ENCODE assay signal across 8 cellular contexts in the genomic region with DNA sequence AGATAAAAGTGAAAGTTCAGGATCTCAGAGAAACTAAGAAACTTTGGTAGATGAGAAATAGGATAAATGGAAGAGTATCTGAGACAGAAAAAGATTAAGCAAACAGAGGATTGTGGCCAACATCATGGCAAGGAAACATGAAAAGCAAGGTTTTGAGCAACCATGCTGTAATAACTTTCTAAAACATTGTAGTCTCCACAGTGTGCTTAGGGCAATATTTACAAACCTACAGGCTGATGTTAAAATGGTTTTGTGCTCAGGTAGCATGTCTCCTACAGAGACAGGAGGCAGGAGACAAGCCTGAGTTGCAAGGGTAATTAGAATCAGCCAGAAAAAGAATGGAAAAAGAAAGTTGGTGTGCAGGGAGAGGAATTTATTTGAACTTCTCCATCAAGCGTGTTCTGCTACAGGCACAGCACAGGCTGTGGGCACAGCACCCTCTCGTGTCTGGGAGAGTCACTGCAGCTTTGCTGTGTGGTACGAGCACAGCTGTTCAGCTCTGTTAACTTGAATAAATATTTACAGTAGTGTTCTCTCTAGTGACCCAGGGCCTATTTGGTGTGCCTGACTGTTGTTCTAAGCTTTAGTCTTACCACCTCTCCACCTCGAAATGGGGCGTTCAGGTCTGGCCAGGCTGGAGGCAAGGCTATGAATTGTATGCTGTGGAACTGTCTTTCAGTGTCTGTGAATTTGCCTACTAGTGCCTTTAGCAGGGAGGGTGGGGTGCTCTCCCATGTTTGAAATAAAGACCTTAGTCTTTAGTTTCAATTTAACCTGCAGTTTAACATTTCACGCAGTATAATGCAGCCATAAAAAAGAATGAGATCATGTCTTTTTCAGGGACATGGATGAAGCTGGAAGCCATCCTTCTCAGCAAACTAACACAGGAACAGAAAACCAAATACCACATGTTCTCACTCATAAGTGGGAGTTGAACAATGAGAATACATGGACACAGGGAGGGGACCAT. TPM values are rescaled to one million over a fixed set of nuclear protein-coding genes. Genes with fewer than 3 reads are reported as not detected.
A peak's percentile ranks its signal among the peaks of the same experiment; 100 is the strongest.
DNase-seq lines count a peak whose midpoint lies in the region; ATAC-seq and TF ChIP-seq lines count a peak whose summit lies in the region.
"Not testable (repeated sequence)": the region's sequence is repeated elsewhere in the genome, so short reads cannot be mapped to it uniquely, and the experiment has no call there.

No MANE protein-coding gene starts in this region.

- not testable (repeated sequence) for H3K9me3 Mint-ChIP-seq in immature natural killer cell

- 38 to 50% (median 48%) methylated on average over 6 of the region's 6 CpGs for WGBS in spleen, 5 donors

- intact Hi-C loops in spleen (cut with DNase I; ENCODE audit: low total_unique reads): not testable (repeated sequence)

- peak; percentile 63 to 91 (median 87) for TF ChIP-seq CTCF in spleen (IDR thresholded peaks at IDR 0.05 in 8 of 11, conservative IDR thresholded peaks at IDR 0.05 in 3 of 11)

- peak; percentile 74 for ATAC-seq in GM19043 (IDR thresholded peaks at IDR 0.05; ENCODE audit: low read depth, unreplicated experiment)
- peak; percentile 88 for ATAC-seq in HG03442 (IDR thresholded peaks at IDR 0.05; ENCODE audit: unreplicated experiment)
- peak; percentile 78 to 83 for ATAC-seq in activated CD4-positive, CD25-positive, alpha-beta regulatory T cell treated with anti-CD3 and anti-CD28 coated beads, Interleukin-2, amount 50 U/mL, for 24 hours

- H3K27me3 ChIP-seq in spleen (replicated peaks in 1 of 7): not testable (repeated sequence)

- not testable (repeated sequence) for H3K36me3 ChIP-seq in spleen

- H3K9me3 ChIP-seq in spleen: not testable (repeated sequence)

- in situ Hi-C loops in T47D (cut with HindIII; ENCODE audit: low pct_unique_long_range_greater_than_20kb, low sequenced_read_pairs): not testable (repeated sequence)

- peaks cover 17 to 18% of the 10 kb centered on the region in 2 donors for H3K4me1 Mint-ChIP-seq in immature natural killer cell

- not testable (repeated sequence) for TF ChIP-seq POLR2A in spleen (IDR thresholded peaks at IDR 0.05)

- H3K36me3 Mint-ChIP-seq in immature natural killer cell: not testable (repeated sequence)

- H3K27me3 Mint-ChIP-seq in immature natural killer cell (ENCODE audit: low read depth in 3 of 3): not testable (repeated sequence)

- H3K4me3 ChIP-seq in spleen: not testable (repeated sequence)

- DNase-seq in AG08395 (ENCODE audit: low spot score) (peak; percentile 59), NCI-H460 (ENCODE audit: extremely low read depth, low read depth) (peak; percentile 54), T47D (ENCODE audit: low read depth in 1 of 2, low spot score in 1 of 2) (peak; percentile 31 to 87), immature natural killer cell (peak; percentile 39 to 54 (median 43)), spleen (peak; percentile 93)

- H3K27ac Mint-ChIP-seq in immature natural killer cell: peak overlapping the region in 2 of 6 donors; percentile 17 to 35

- peak overlapping the region in 3 of 5 donors; percentile 17 to 44 (median 23) for H3K4me3 Mint-ChIP-seq in immature natural killer cell

- peaks cover 0 to 34% (median 10%) of the 10 kb centered on the region in 6 donors for H3K4me1 ChIP-seq in spleen

- not testable (repeated sequence) for H3K27ac ChIP-seq in spleen

RNA-seq across cellular contexts. Expression of gene SORD, which starts 14.1 kb away (rescaled TPM):
- 65.1 and 65.5 TPM in 2 replicates for total RNA-seq in NCI-H460 (2014; rRNA removed; shearing (Covaris generic))
- 75.0 and 95.0 TPM in 2 replicates for polyA plus RNA-seq in NCI-H460 (2014; cell fraction: nucleus; rRNA removed)
- 1 to 10 TPM in 2 of 3 donors, under 1 TPM in 1; 0.84 to 6.1 (median 5.8) TPM for polyA plus RNA-seq in immature natural killer cell
- 10 to 100 TPM in 2 of 7 donors, 1 to 10 TPM in 5; 4.5 to 12.5 (median 8.8) TPM for total RNA-seq in spleen
- 1 to 10 TPM; 2.6 to 4.8 (median 4.2) TPM for polyA plus RNA-seq in spleen

Comparison
In these comparisons a context has a peak if more than half of its experiments do, and no peak if none do; other contexts are left out.
1. DNase-seq: peak in every context shown above with its lines; median percentile 93 in spleen; 59 in AG08395; 59 in T47D; 54 in NCI-H460; 43 in immature natural killer cell.